Comparison of ENCODE assay signal across 13 cellular contexts in the genomic region with DNA sequence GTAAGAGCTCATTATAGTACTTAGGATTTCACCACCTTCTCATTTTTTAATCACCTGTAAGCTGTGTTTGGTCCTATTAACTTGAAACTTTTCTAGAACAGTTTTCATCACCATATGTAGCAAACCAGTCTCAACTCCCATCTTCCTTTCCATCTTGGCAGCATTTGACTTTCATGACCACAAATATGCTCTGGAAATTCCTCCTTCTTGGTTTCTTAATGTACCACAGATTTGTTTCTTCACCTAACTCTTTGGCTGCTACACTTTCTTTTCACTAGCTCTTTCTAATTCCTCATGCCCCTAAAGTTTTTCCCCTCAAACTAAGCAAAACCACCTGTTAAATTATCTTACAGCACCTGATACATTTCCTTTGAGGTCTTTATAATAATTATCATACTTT. TPM values are rescaled to one million over a fixed set of nuclear protein-coding genes. Genes with fewer than 3 reads are reported as not detected.
DNase-seq lines count a peak whose midpoint lies in the region; FAIRE-seq and TF ChIP-seq lines count a peak whose summit lies in the region.
"Had no signal": no experiment of that assay in that cellular context is flagged by ENCODE, and none has a peak within 500 bp of the region (broad histone marks: within the 10 kb centered on the region; RNA-seq: fewer than 3 reads in every experiment).

No MANE protein-coding gene starts in this region.

- H3K36me3 ChIP-seq in small intestine (ENCODE audit: control insufficient read depth in 2 of 2, insufficient read depth in 2 of 2, low read length in 2 of 2) (peaks cover 0 to 9% of the 10 kb centered on the region in 2 donors), SJCRH30 (peaks cover 66% of the 10 kb centered on the region), colonic mucosa (no peaks in the 10 kb centered on the region)

- no peak overlapping the region for H3K9ac ChIP-seq in colonic mucosa (ENCODE audit: low read depth in 2 of 2, low read length in 2 of 2)

- H3K36me3 Mint-ChIP-seq in activated CD4-positive, alpha-beta memory T cell treated with anti-CD3 and anti-CD28 coated beads for 36 hours = peaks cover 37% of the 10 kb centered on the region
- H3K36me3 Mint-ChIP-seq in activated CD4-positive, alpha-beta memory T cell treated with anti-CD3 and anti-CD28 coated beads, Interleukin-2, amount 10 ng/mL, durations not matched to agents 7 days and 5 days (ENCODE audit: low read depth) = peaks cover 60% of the 10 kb centered on the region
- peaks cover 22% of the 10 kb centered on the region for H3K36me3 Mint-ChIP-seq in chondrocyte (ENCODE audit: low read depth)

- H3K27ac ChIP-seq in small intestine (ENCODE audit: low read depth in 1 of 2, low read length in 1 of 2) = no peak overlapping the region
- no peak overlapping the region for H3K27ac ChIP-seq in SJCRH30
- H3K27ac ChIP-seq in colonic mucosa = no peak overlapping the region
- H3K27ac ChIP-seq: dorsolateral prefrontal cortex, left ventricle myocardium inferior, upper lobe of right lung had no signal

- FAIRE-seq in small intestine (lab: Jason Lieb, UNC) = no peak
- FAIRE-seq: GM18507 had no signal

- POLR2A ChIA-PET in activated CD4-positive, alpha-beta memory T cell treated with anti-CD3 and anti-CD28 coated beads for 36 hours (lab: Charles Lee) = interaction anchor here (1.1 kb wide), 2 partner anchors 44 to 89 kb away, joined by 3 read pairs; no protein-coding TSS in a partner anchor
- POLR2A ChIA-PET in activated CD4-positive, alpha-beta memory T cell treated with anti-CD3 and anti-CD28 coated beads, Interleukin-2, amount 10 ng/mL, durations not matched to agents 7 days and 5 days (lab: Charles Lee) = interaction anchor here (1.0 to 1.1 kb wide), 2 partner anchors 44 to 80 kb away, joined by 3 read pairs; no protein-coding TSS in a partner anchor

- H3K27ac Mint-ChIP-seq in activated CD4-positive, alpha-beta memory T cell treated with anti-CD3 and anti-CD28 coated beads for 36 hours = peak overlapping the region; percentile 30
- H3K27ac Mint-ChIP-seq in activated CD4-positive, alpha-beta memory T cell treated with anti-CD3 and anti-CD28 coated beads, Interleukin-2, amount 10 ng/mL, durations not matched to agents 7 days and 5 days = no peak overlapping the region
- peak overlapping the region; percentile 84 for H3K27ac Mint-ChIP-seq in chondrocyte (ENCODE audit: unreplicated experiment)

- H3K9me3 Mint-ChIP-seq in activated CD4-positive, alpha-beta memory T cell treated with anti-CD3 and anti-CD28 coated beads for 36 hours = no peaks in the 10 kb centered on the region
- no peaks in the 10 kb centered on the region for H3K9me3 Mint-ChIP-seq in activated CD4-positive, alpha-beta memory T cell treated with anti-CD3 and anti-CD28 coated beads, Interleukin-2, amount 10 ng/mL, durations not matched to agents 7 days and 5 days
- no peaks in the 10 kb centered on the region for H3K9me3 Mint-ChIP-seq in chondrocyte (ENCODE audit: low read depth)

- CTCF ChIA-PET in activated CD4-positive, alpha-beta memory T cell treated with anti-CD3 and anti-CD28 coated beads for 36 hours (lab: Charles Lee) = interaction anchor here (0.7 to 1.8 kb wide), 4 partner anchors 17 to 85 kb away, joined by 3 to 7 read pairs (median 4); partner anchors contain the start of gene WDR73
- CTCF ChIA-PET in activated CD4-positive, alpha-beta memory T cell treated with anti-CD3 and anti-CD28 coated beads, Interleukin-2, amount 10 ng/mL, durations not matched to agents 7 days and 5 days (lab: Charles Lee) = interaction anchor here (0.6 to 1.0 kb wide), 2 partner anchors 15 to 100 kb away, joined by 3 to 5 read pairs; no protein-coding TSS in a partner anchor

- no peak overlapping the region for H3K4me3 Mint-ChIP-seq in activated CD4-positive, alpha-beta memory T cell treated with anti-CD3 and anti-CD28 coated beads for 36 hours
- H3K4me3 Mint-ChIP-seq in activated CD4-positive, alpha-beta memory T cell treated with anti-CD3 and anti-CD28 coated beads, Interleukin-2, amount 10 ng/mL, durations not matched to agents 7 days and 5 days = no peak overlapping the region
- no peak overlapping the region for H3K4me3 Mint-ChIP-seq in chondrocyte (ENCODE audit: unreplicated experiment)

- no peak overlapping the region for H3K4me3 ChIP-seq in skeletal muscle cell (ENCODE audit: low read depth, low read length)
- H3K4me3 ChIP-seq in small intestine (ENCODE audit: low read depth in 1 of 2, low read length in 2 of 2) = no peak overlapping the region
- H3K4me3 ChIP-seq in SJCRH30 = no peak overlapping the region
- no peak overlapping the region for H3K4me3 ChIP-seq in colonic mucosa
- H3K4me3 ChIP-seq: dorsolateral prefrontal cortex, left ventricle myocardium inferior, upper lobe of right lung had no signal

- intact Hi-C loops in activated CD4-positive, alpha-beta memory T cell treated with anti-CD3 and anti-CD28 coated beads for 36 hours (cut with micrococcal nuclease) = no loop called here
- intact Hi-C loops in colonic mucosa (cut with DNase I) = no loop called here

- no peak for TF ChIP-seq CTCF in chondrocyte (IDR thresholded peaks at IDR 0.05)
- no peak for TF ChIP-seq CTCF in colonic mucosa (IDR thresholded peaks at IDR 0.05)

- H3K4me1 ChIP-seq in small intestine (ENCODE audit: control insufficient read depth in 2 of 2, insufficient read depth in 1 of 2, low read depth in 1 of 2, low read length in 1 of 2) (no peaks in the 10 kb centered on the region), SJCRH30 (no peaks in the 10 kb centered on the region), colonic mucosa (no peaks in the 10 kb centered on the region)
- H3K4me1 ChIP-seq: upper lobe of right lung had no signal

- H3K27me3 ChIP-seq in small intestine (ENCODE audit: control insufficient read depth in 2 of 2, insufficient read depth in 2 of 2, low read length in 2 of 2) (no peaks in the 10 kb centered on the region), SJCRH30 (no peaks in the 10 kb centered on the region), colonic mucosa (no peaks in the 10 kb centered on the region)
- H3K27me3 ChIP-seq: dorsolateral prefrontal cortex, upper lobe of right lung had no signal

- peaks cover 52% of the 10 kb centered on the region for H3K4me1 Mint-ChIP-seq in activated CD4-positive, alpha-beta memory T cell treated with anti-CD3 and anti-CD28 coated beads for 36 hours (ENCODE audit: low read depth)
- peaks cover 22% of the 10 kb centered on the region for H3K4me1 Mint-ChIP-seq in activated CD4-positive, alpha-beta memory T cell treated with anti-CD3 and anti-CD28 coated beads, Interleukin-2, amount 10 ng/mL, durations not matched to agents 7 days and 5 days
- H3K4me1 Mint-ChIP-seq in chondrocyte (ENCODE audit: low read depth) = peaks cover 21% of the 10 kb centered on the region

- no peaks in the 10 kb centered on the region for H3K9me3 ChIP-seq in small intestine (ENCODE audit: control insufficient read depth, low read depth)
- no peaks in the 10 kb centered on the region for H3K9me3 ChIP-seq in SJCRH30 (replicated peaks)
- no peaks in the 10 kb centered on the region for H3K9me3 ChIP-seq in colonic mucosa
- H3K9me3 ChIP-seq: left ventricle myocardium inferior, upper lobe of right lung had no signal

- H3K27me3 Mint-ChIP-seq in activated CD4-positive, alpha-beta memory T cell treated with anti-CD3 and anti-CD28 coated beads for 36 hours = no peaks in the 10 kb centered on the region
- no peaks in the 10 kb centered on the region for H3K27me3 Mint-ChIP-seq in activated CD4-positive, alpha-beta memory T cell treated with anti-CD3 and anti-CD28 coated beads, Interleukin-2, amount 10 ng/mL, durations not matched to agents 7 days and 5 days
- H3K27me3 Mint-ChIP-seq in chondrocyte (ENCODE audit: low read depth) = no peaks in the 10 kb centered on the region

- DNase-seq in activated CD4-positive, alpha-beta memory T cell treated with anti-CD3 and anti-CD28 coated beads for 36 hours = no peak
- no peak for DNase-seq in activated CD4-positive, alpha-beta memory T cell treated with anti-CD3 and anti-CD28 coated beads, Interleukin-2, amount 10 ng/mL, durations not matched to agents 7 days and 5 days
- DNase-seq in HT1080 (ENCODE audit: low read depth) (peak; percentile 40), chondrocyte (ENCODE audit: low spot score) (no peak), skeletal muscle cell (ENCODE audit: low read depth) (peak; percentile 48), small intestine (no peak), SJCRH30 (no peak), colonic mucosa (no peak)
- DNase-seq: dorsolateral prefrontal cortex, left ventricle myocardium inferior, NCI-H1694 treated with DMSO at 0.1 percent for 48 hours, upper lobe of right lung had no signal

RNA-seq across cellular contexts. Expression of gene NMB, which starts 13.2 kb away (rescaled TPM):
- 1 to 10 TPM; 6.2 to 7.8 TPM for total RNA-seq in activated CD4-positive, alpha-beta memory T cell treated with anti-CD3 and anti-CD28 coated beads for 36 hours
- 1 to 10 TPM; 4.0 to 4.1 TPM for total RNA-seq in activated CD4-positive, alpha-beta memory T cell treated with anti-CD3 and anti-CD28 coated beads, Interleukin-2, amount 10 ng/mL, durations not matched to agents 7 days and 5 days
- total RNA-seq in HT1080 (2014; rRNA removed; shearing (Covaris generic)) = 11.0 and 19.0 TPM in 2 replicates
- 6.6 and 8.6 TPM in 2 replicates for polyA plus RNA-seq in HT1080 (2015; cell fraction: cytosol; rRNA removed)
- 1.6 and 2.2 TPM in 2 replicates for polyA plus RNA-seq in HT1080 (2015; cell fraction: nucleus; rRNA removed)
- total RNA-seq in chondrocyte = 5.7 to 8.5 TPM (median 7.8 TPM) in 3 replicates
- 1 to 10 TPM; 1.8 to 7.7 (median 2.2) TPM for polyA plus RNA-seq in small intestine
- total RNA-seq in SJCRH30 (2014; rRNA removed; shearing (Covaris generic)) = 4.2 and 4.4 TPM in 2 replicates
- total RNA-seq in colonic mucosa = 1 to 10 TPM; 2.8 to 4.4 TPM

RNA-seq across cellular contexts. Expression of gene WDR73, which starts 17.1 kb away (rescaled TPM):
- total RNA-seq in activated CD4-positive, alpha-beta memory T cell treated with anti-CD3 and anti-CD28 coated beads for 36 hours = 10 to 100 TPM; 13.7 to 14.9 TPM
- 10 to 100 TPM; 17.6 to 17.9 TPM for total RNA-seq in activated CD4-positive, alpha-beta memory T cell treated with anti-CD3 and anti-CD28 coated beads, Interleukin-2, amount 10 ng/mL, durations not matched to agents 7 days and 5 days
- total RNA-seq in HT1080 (2014; rRNA removed; shearing (Covaris generic)) = 28.5 and 29.1 TPM in 2 replicates
- polyA plus RNA-seq in HT1080 (2015; cell fraction: cytosol; rRNA removed) = 16.0 and 19.4 TPM in 2 replicates
- polyA plus RNA-seq in HT1080 (2015; cell fraction: nucleus; rRNA removed) = 73.1 and 79.1 TPM in 2 replicates
- 13.6 to 21.9 TPM (median 17.0 TPM) in 3 replicates for total RNA-seq in chondrocyte
- polyA plus RNA-seq in small intestine = 10 to 100 TPM in 1 of 3 donors, 1 to 10 TPM in 2; 6.3 to 13.8 (median 7.6) TPM
- total RNA-seq in SJCRH30 (2014; rRNA removed; shearing (Covaris generic)) = 22.0 and 26.3 TPM in 2 replicates
- total RNA-seq in colonic mucosa = 10 to 100 TPM; 15.3 to 24.3 TPM

RNA-seq across cellular contexts. Expression of gene SEC11A, which starts 44.7 kb away (rescaled TPM):
- 100 to 1,000 TPM; 132 to 136 TPM for total RNA-seq in activated CD4-positive, alpha-beta memory T cell treated with anti-CD3 and anti-CD28 coated beads for 36 hours
- 100 to 1,000 TPM; 132 to 139 TPM for total RNA-seq in activated CD4-positive, alpha-beta memory T cell treated with anti-CD3 and anti-CD28 coated beads, Interleukin-2, amount 10 ng/mL, durations not matched to agents 7 days and 5 days
- total RNA-seq in HT1080 (2014; rRNA removed; shearing (Covaris generic)) = 175 and 185 TPM in 2 replicates
- polyA plus RNA-seq in HT1080 (2015; cell fraction: cytosol; rRNA removed) = 204 and 261 TPM in 2 replicates
- polyA plus RNA-seq in HT1080 (2015; cell fraction: nucleus; rRNA removed) = 86.6 and 111 TPM in 2 replicates
- total RNA-seq in chondrocyte (175 to 198 TPM (median 195 TPM) in 3 replicates), colonic mucosa (100 to 1,000 TPM; 146 to 154 TPM)
- 100 to 1,000 TPM; 110 to 149 (median 147) TPM for polyA plus RNA-seq in small intestine
- 258 and 277 TPM in 2 replicates for total RNA-seq in SJCRH30 (2014; rRNA removed; shearing (Covaris generic))

Comparison
In these comparisons a context has a peak if more than half of its experiments do, and no peak if none do; other contexts are left out.
1. DNase-seq: peak in HT1080 (single experiment) and skeletal muscle cell (single experiment); none in activated CD4-positive, alpha-beta memory T cell treated with anti-CD3 and anti-CD28 coated beads for 36 hours (single experiment), activated CD4-positive, alpha-beta memory T cell treated with anti-CD3 and anti-CD28 coated beads, Interleukin-2, amount 10 ng/mL, durations not matched to agents 7 days and 5 days (single experiment), chondrocyte (single experiment), small intestine (single experiment), SJCRH30 (0 of 2) and colonic mucosa (single experiment).